Comparison of ENCODE assay signal across 8 cellular contexts in genomic region chr6:157323924-157324276, GRCh38. TPM values are rescaled to one million over a fixed set of nuclear protein-coding genes. Genes with fewer than 3 reads are reported as not detected.
DNase-seq lines count a peak whose midpoint lies in the region; ATAC-seq and TF ChIP-seq lines count a peak whose summit lies in the region.

No MANE protein-coding gene starts in this region.

- no peaks in the 10 kb centered on the region for H3K27me3 Mint-ChIP-seq in Caco-2 (ENCODE audit: insufficient read depth, unreplicated experiment)

- ATAC-seq in GM21737 (IDR thresholded peaks at IDR 0.05; ENCODE audit: unreplicated experiment) = peak; percentile 39
- peak; percentile 81 to 88 for ATAC-seq in left cardiac atrium
- peak; percentile 78 to 84 (median 83) for ATAC-seq in psoas muscle

- TF ChIP-seq CTCF in Caco-2 (IDR thresholded peaks at IDR 0.05; ENCODE audit: insufficient read depth in 1 of 2, low read depth in 1 of 2, low read length in 1 of 2, severe bottlenecking in 1 of 2, unreplicated experiment in 1 of 2) (peak in 1 of 2 experiments; percentile 14), psoas muscle (IDR thresholded peaks at IDR 0.05) (no peak)

- H3K9me3 ChIP-seq in Caco-2 = no peaks in the 10 kb centered on the region
- H3K9me3 ChIP-seq in MG63 = no peaks in the 10 kb centered on the region
- no peaks in the 10 kb centered on the region for H3K9me3 ChIP-seq in adipocyte (ENCODE audit: control insufficient read depth, low read length)
- no peaks in the 10 kb centered on the region for H3K9me3 ChIP-seq in psoas muscle

- H3K27ac ChIP-seq in psoas muscle = peak overlapping the region; percentile 99

- H3K4me1 Mint-ChIP-seq in Caco-2 (ENCODE audit: low read depth, unreplicated experiment) = peaks cover 9% of the 10 kb centered on the region

- peaks cover 14% of the 10 kb centered on the region; the same call in 1 of the 2 replicates for H3K4me1 ChIP-seq in Caco-2
- peaks cover 9% of the 10 kb centered on the region for H3K4me1 ChIP-seq in adipocyte (ENCODE audit: control insufficient read depth, insufficient read depth, low read length)
- H3K4me1 ChIP-seq in psoas muscle = peaks cover 42% of the 10 kb centered on the region

- H3K4me3 ChIP-seq in Caco-2 (ENCODE audit: low read depth, low read length) (peak overlapping the region; percentile 72), MG63 (peak overlapping the region; percentile 90), adipocyte (ENCODE audit: low read length) (peak overlapping the region; percentile 97), psoas muscle (peak overlapping the region; percentile 78)

- H3K36me3 Mint-ChIP-seq in Caco-2 (ENCODE audit: insufficient read depth, unreplicated experiment) = peaks cover 14% of the 10 kb centered on the region

- 0% methylated on average over 21 of the region's 21 CpGs for WGBS in psoas muscle, 3 donors

- DNase-seq in Caco-2 = peak; percentile 75 to 77
- DNase-seq in MG63 = peak; percentile 79
- peak; percentile 85 for DNase-seq in adipocyte (ENCODE audit: low read depth)
- DNase-seq in left cardiac atrium = peak; percentile 87
- peak; percentile 84 to 90 for DNase-seq in psoas muscle
- no peak for DNase-seq in stimulated activated naive CD4-positive, alpha-beta T cell treated with Interleukin-2 at 50 U/mL for 16 hours (lab: John Stamatoyannopoulos, UW)
- no peak for DNase-seq in retina

- CTCF ChIA-PET in Caco-2 (lab: Charles Lee) = interaction anchor here (0.9 to 1.9 kb wide), 5 partner anchors 9 to 365 kb away, joined by 3 to 16 read pairs (median 3); no protein-coding TSS in a partner anchor

- intact Hi-C loops in Caco-2 (cut with micrococcal nuclease; ENCODE audit: unreplicated experiment) = loop anchor here (1.0 to 10.0 kb wide), 6 partner anchors 10 to 631 kb away; partner anchors contain the start of gene ZDHHC14
- intact Hi-C loops in left cardiac atrium (cut with DNase I) = loop anchor here (2.0 to 10.0 kb wide), 3 partner anchors 57 to 343 kb away; partner anchors contain the start of gene ZDHHC14 (in 1 of the 2)
- intact Hi-C loops in psoas muscle (cut with DNase I) = loop anchor here (2.0 to 5.0 kb wide), 3 partner anchors 57 to 108 kb away; partner anchors contain the start of gene ZDHHC14 (in 2 of the 2)

- peak overlapping the region; percentile 94 for H3K9ac ChIP-seq in adipocyte (ENCODE audit: low read length)

- H3K27me3 ChIP-seq in Caco-2 (replicated peaks; ENCODE audit: control insufficient read depth, insufficient read depth, low read length) = no peaks in the 10 kb centered on the region
- peaks cover 2% of the 10 kb centered on the region; the same call in 1 of the 2 replicates for H3K27me3 ChIP-seq in MG63
- no peaks in the 10 kb centered on the region for H3K27me3 ChIP-seq in adipocyte (replicated peaks; ENCODE audit: control insufficient read depth, insufficient read depth, low read length)
- H3K27me3 ChIP-seq in psoas muscle (ENCODE audit: insufficient read depth in 3 of 3, low read length in 2 of 3) = no peaks in the 10 kb centered on the region

- H3K4me3 Mint-ChIP-seq in Caco-2 (ENCODE audit: unreplicated experiment) = peak overlapping the region; percentile 87

- BruUV-seq in Caco-2 (replicated peaks; lab: Mats Ljungman, UMichigan) = no TSS peak

- H3K27ac Mint-ChIP-seq in Caco-2 (ENCODE audit: unreplicated experiment) = peak overlapping the region; percentile 93

- H3K36me3 ChIP-seq in Caco-2 (ENCODE audit: control insufficient read depth, insufficient read depth, low read length) (no peaks in the 10 kb centered on the region), MG63 (peaks cover 10% of the 10 kb centered on the region), adipocyte (ENCODE audit: control insufficient read depth, insufficient read depth, low read length, severe bottlenecking) (peaks cover under 1% of the 10 kb centered on the region), psoas muscle (ENCODE audit: insufficient read depth in 1 of 2, low read depth in 1 of 2) (peaks cover 0 to 33% of the 10 kb centered on the region in 2 donors)

- POLR2A ChIA-PET in Caco-2 (lab: Charles Lee) = interaction anchor here (0.6 to 2.4 kb wide), 4 partner anchors 56 to 272 kb away, joined by 4 to 14 read pairs (median 9); no protein-coding TSS in a partner anchor

- no peaks in the 10 kb centered on the region for H3K9me3 Mint-ChIP-seq in Caco-2 (ENCODE audit: unreplicated experiment)

RNA-seq across cellular contexts. Expression of gene TMEM242, which starts 0.6 kb away (rescaled TPM):
- total RNA-seq in Caco-2 (2022) = 12.1 and 12.6 TPM in 2 replicates
- total RNA-seq in MG63 (2014; rRNA removed; shearing (Covaris generic); ENCODE audit: low replicate concordance) = 6.0 and 6.8 TPM in 2 replicates
- 10 to 100 TPM; 12.4 to 14.5 TPM for total RNA-seq in left cardiac atrium
- total RNA-seq in psoas muscle = 10 to 100 TPM; 11.0 to 14.7 (median 13.6) TPM
- polyA plus RNA-seq in psoas muscle = 10 to 100 TPM in 2 of 3 donors, 1 to 10 TPM in 1; 7.8 to 14.8 (median 14.0) TPM

RNA-seq across cellular contexts. Expression of gene ZDHHC14, which starts 57.1 kb away (rescaled TPM):
- total RNA-seq in Caco-2 (2022) = 22.1 and 23.6 TPM in 2 replicates
- 1.6 and 4.4 TPM in 2 replicates for total RNA-seq in MG63 (2014; rRNA removed; shearing (Covaris generic); ENCODE audit: low replicate concordance)
- 10 to 100 TPM; 12.1 to 12.3 TPM for total RNA-seq in left cardiac atrium
- total RNA-seq in psoas muscle = 10 to 100 TPM in 1 of 4 donors, 1 to 10 TPM in 3; 4.0 to 14.6 (median 4.7) TPM
- 1 to 10 TPM; 2.5 to 5.0 (median 4.0) TPM for polyA plus RNA-seq in psoas muscle

Comparison
In these comparisons a context has a peak if more than half of its experiments do, and no peak if none do; other contexts are left out.
1. DNase-seq: peak in Caco-2 (2 of 2), MG63 (single experiment), adipocyte (single experiment), left cardiac atrium (single experiment) and psoas muscle (2 of 2); none in stimulated activated naive CD4-positive, alpha-beta T cell treated with Interleukin-2 at 50 U/mL for 16 hours (single experiment) and retina (single experiment).
2. Peak in every context shown above with its lines, with median percentiles within 50 percentile points of each other: H3K4me3 ChIP-seq and ATAC-seq.